2 cellular contexts compared by ENCODE assay signal in the genomic region with DNA sequence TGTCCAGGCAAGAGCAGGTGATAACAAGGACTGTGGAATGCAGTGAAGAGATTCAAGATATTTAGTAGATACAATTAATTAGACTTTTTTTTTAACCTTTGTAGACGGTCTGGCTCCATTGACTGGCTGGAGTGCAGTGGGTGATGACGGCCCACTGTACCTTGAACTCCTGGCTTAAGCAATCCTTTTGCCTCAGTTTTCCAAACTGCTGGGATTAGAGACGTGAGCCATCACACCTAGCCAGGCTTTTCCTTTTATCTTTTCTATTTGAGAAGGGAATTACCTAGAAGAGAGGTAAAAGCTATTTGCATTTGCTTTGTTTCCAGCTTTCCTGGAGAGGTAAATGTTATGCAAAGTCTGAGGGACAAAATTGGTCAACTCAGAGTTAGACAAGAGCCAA.
TF ChIP-seq lines count a peak whose summit lies in the region.

No MANE protein-coding gene starts in this region.

TF ChIP-seq in H1, 55 proteins besides CTCF, POLR2A, EP300 and RAD21 (continued from another document):
- peak; percentile 53 for TF ChIP-seq NANOG (IDR thresholded peaks at IDR 0.05; ENCODE audit: insufficient read depth, low read depth, low read length, poor library complexity, severe bottlenecking)

TF ChIP-seq in HepG2, 621 proteins besides CTCF, POLR2A, EP300 and RAD21 (continued from another document):
- TF ChIP-seq SATB2 (CRISPR knock-in tag; IDR thresholded peaks at IDR 0.05) = no peak
- no peak for TF ChIP-seq ZNF33A (CRISPR knock-in tag; IDR thresholded peaks at IDR 0.05; ENCODE audit: borderline replicate concordance)
- no peak for TF ChIP-seq ELF3 (CRISPR knock-in tag; IDR thresholded peaks at IDR 0.05)
- TF ChIP-seq PHF20 (CRISPR knock-in tag; IDR thresholded peaks at IDR 0.05) = no peak
- TF ChIP-seq, protein P1, sequence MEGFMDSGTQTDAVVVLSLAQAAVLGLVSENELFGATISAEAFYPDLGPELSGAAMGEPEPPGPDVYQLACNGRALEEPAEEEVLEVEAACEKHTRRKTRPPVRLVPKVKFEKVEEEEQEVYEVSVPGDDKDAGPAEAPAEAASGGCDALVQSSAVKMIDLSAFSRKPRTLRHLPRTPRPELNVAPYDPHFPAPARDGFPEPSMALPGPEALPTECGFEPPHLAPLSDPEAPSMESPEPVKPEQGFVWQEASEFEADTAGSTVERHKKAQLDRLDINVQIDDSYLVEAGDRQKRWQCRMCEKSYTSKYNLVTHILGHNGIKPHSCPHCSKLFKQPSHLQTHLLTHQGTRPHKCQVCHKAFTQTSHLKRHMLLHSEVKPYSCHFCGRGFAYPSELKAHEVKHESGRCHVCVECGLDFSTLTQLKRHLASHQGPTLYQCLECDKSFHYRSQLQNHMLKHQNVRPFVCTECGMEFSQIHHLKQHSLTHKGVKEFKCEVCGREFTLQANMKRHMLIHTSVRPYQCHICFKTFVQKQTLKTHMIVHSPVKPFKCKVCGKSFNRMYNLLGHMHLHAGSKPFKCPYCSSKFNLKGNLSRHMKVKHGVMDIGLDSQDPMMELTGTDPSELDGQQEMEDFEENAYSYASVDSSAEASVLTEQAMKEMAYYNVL (CRISPR knock-in tag; IDR thresholded peaks at IDR 0.05; ENCODE audit: borderline replicate concordance) = no peak
- no peak for TF ChIP-seq SAFB2 (CRISPR knock-in tag; IDR thresholded peaks at IDR 0.05; ENCODE audit: borderline replicate concordance, low read depth)
- TF ChIP-seq FOXK2 (IDR thresholded peaks at IDR 0.05) = no peak
- TF ChIP-seq, protein P2, sequence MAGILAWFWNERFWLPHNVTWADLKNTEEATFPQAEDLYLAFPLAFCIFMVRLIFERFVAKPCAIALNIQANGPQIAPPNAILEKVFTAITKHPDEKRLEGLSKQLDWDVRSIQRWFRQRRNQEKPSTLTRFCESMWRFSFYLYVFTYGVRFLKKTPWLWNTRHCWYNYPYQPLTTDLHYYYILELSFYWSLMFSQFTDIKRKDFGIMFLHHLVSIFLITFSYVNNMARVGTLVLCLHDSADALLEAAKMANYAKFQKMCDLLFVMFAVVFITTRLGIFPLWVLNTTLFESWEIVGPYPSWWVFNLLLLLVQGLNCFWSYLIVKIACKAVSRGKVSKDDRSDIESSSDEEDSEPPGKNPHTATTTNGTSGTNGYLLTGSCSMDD (CRISPR knock-in tag; IDR thresholded peaks at IDR 0.05) = no peak
- TF ChIP-seq ZNF7 (CRISPR knock-in tag; IDR thresholded peaks at IDR 0.05) = no peak
- TF ChIP-seq U2AF2 (IDR thresholded peaks at IDR 0.05; ENCODE audit: low read depth, low read length) = no peak
